29 cellular contexts compared by ENCODE assay signal in the genomic region with DNA sequence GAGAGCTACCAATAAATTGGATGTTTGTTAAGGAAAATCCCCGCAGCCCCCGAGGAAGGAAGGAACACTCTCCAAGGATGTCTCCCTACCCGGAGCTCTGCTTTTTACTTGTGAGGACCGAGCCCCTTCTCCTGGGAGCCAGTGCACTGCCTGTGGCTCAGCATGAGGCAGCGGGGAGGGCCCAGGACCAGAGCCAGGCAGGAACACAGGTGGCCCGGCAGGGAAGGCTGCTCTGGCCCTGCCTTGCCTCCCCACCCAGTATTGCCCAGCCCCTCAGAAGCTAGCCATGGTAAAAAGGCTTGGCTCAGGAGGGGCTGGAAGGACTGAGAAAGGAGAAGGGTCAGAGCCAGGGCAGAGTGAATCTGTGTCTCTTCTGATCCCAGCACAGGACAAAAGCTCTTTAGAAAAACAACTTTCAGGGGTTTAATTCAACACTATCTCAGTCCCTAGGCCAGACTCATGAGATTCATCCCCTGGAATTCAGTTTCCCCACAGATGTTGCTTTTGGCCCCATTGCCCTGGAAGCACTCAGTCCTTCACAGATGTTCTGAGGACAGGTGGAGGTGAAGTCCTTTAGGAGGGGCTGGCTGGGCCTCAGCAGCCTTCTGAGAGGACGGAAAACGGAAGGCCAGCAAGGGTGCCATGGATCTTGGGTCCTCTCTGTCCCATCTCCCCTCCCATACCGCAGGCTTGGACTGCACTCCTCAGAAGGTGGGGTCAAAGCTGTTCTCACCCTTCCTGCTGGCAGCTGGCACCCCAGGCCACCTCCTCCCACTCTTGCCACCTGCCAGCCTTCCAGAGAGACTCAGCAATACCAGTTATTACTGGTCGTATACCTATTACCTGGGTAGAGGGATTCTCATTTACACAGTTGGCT.
"Had no signal": no experiment of that assay in that cellular context is flagged by ENCODE, and none has a peak within 500 bp of the region (broad histone marks: within the 10 kb centered on the region; RNA-seq: fewer than 3 reads in every experiment).

No MANE protein-coding gene starts in this region.

- ATAC-seq: activated naive CD4-positive, alpha-beta T cell treated with anti-CD3 and anti-CD28 coated beads, Interleukin-2, amount 50 U/mL, for 72 hours; activated naive CD8-positive, alpha-beta T cell treated with anti-CD3 and anti-CD28 coated beads, Interleukin-2, amount 50 U/mL, for 24 hours; activated T-cell treated with anti-CD3 and anti-CD28 coated beads, Interleukin-2, amount 50 U/mL, for 4 hours; body of pancreas; K562; Right ventricle myocardium inferior; T-cell had no signal

- H3K9me3 ChIP-seq: ascending aorta, body of pancreas had no signal

- H3K27ac Mint-ChIP-seq: activated B cell treated with CpG ODN at 0.5 μM for 24 hours; activated CD4-positive, alpha-beta memory T cell treated with anti-CD3 and anti-CD28 coated beads for 36 hours; activated CD4-positive, alpha-beta T cell treated with anti-CD3 and anti-CD28 coated beads, Interleukin-2, amount 10 ng/mL, durations not matched to agents 7 days and 5 days; activated naive CD4-positive, alpha-beta T cell treated with anti-CD3 and anti-CD28 coated beads, Interleukin-2, amount 50 U/mL, for 72 hours; activated naive CD8-positive, alpha-beta T cell treated with anti-CD3 and anti-CD28 coated beads, Interleukin-2, amount 50 U/mL, for 24 hours; T-cell had no signal

- H3K27ac ChIP-seq: ascending aorta, body of pancreas, SK-N-MC had no signal

- H3K4me3 ChIP-seq: ascending aorta, body of pancreas, K562 had no signal

- H3K27me3 ChIP-seq: ascending aorta had no signal

- H3K4me3 Mint-ChIP-seq: activated B cell treated with CpG ODN at 0.5 μM for 24 hours; activated CD4-positive, alpha-beta memory T cell treated with anti-CD3 and anti-CD28 coated beads for 36 hours; activated CD4-positive, alpha-beta T cell treated with anti-CD3 and anti-CD28 coated beads, Interleukin-2, amount 10 ng/mL, durations not matched to agents 7 days and 5 days; activated naive CD8-positive, alpha-beta T cell treated with anti-CD3 and anti-CD28 coated beads, Interleukin-2, amount 50 U/mL, for 24 hours; activated T-cell treated with anti-CD3 and anti-CD28 coated beads, Interleukin-2, amount 50 U/mL, for 4 hours; T-cell had no signal

- H3K4me1 Mint-ChIP-seq: activated B cell treated with CpG ODN at 0.5 μM for 24 hours; activated CD4-positive, alpha-beta T cell treated with anti-CD3 and anti-CD28 coated beads, Interleukin-2, amount 10 ng/mL, durations not matched to agents 7 days and 5 days; activated naive CD8-positive, alpha-beta T cell treated with anti-CD3 and anti-CD28 coated beads, Interleukin-2, amount 50 U/mL, for 24 hours had no signal

- H3K36me3 ChIP-seq: ascending aorta had no signal

- H3K9me3 Mint-ChIP-seq: activated B cell treated with CpG ODN at 0.5 μM for 24 hours; activated CD4-positive, alpha-beta memory T cell treated with anti-CD3 and anti-CD28 coated beads for 36 hours; activated CD4-positive, alpha-beta T cell treated with anti-CD3 and anti-CD28 coated beads, Interleukin-2, amount 10 ng/mL, durations not matched to agents 7 days and 5 days; activated naive CD4-positive, alpha-beta T cell treated with anti-CD3 and anti-CD28 coated beads, Interleukin-2, amount 50 U/mL, for 72 hours; activated naive CD8-positive, alpha-beta T cell treated with anti-CD3 and anti-CD28 coated beads, Interleukin-2, amount 50 U/mL, for 24 hours; activated T-cell treated with anti-CD3 and anti-CD28 coated beads, Interleukin-2, amount 50 U/mL, for 4 hours had no signal

- DNase-seq: activated B cell treated with CpG ODN at 0.5 μM for 24 hours; activated CD4-positive, alpha-beta memory T cell treated with anti-CD3 and anti-CD28 coated beads for 36 hours; activated CD4-positive, alpha-beta T cell treated with anti-CD3 and anti-CD28 coated beads, Interleukin-2, amount 10 ng/mL, durations not matched to agents 7 days and 5 days; activated CD8-positive, alpha-beta memory T cell treated with anti-CD3 and anti-CD28 coated beads for 24 hours; activated effector memory CD4-positive, alpha-beta T cell treated with anti-CD3 and anti-CD28 coated beads, Interleukin-2, amount 50 U/mL, for 16 hours; activated naive CD4-positive, alpha-beta T cell treated with Interleukin-2 at 50 U/mL for 16 hours; activated naive CD8-positive, alpha-beta T cell treated with anti-CD3 and anti-CD28 coated beads, Interleukin-2, amount 50 U/mL, for 24 hours; activated T-cell treated with anti-CD3 and anti-CD28 coated beads, Interleukin-2, amount 50 U/mL, for 4 hours; amniotic stem cell; body of pancreas; Karpas-422; MM.1S; NCI-H1105 treated with DMSO at 0.1 percent for 48 hours; NCI-H1436 treated with DMSO at 0.1 percent for 48 hours; NCI-H187; NCI-H2081; NCI-H446; NCI-H524 treated with DMSO at 0.1 percent for 48 hours; NCI-H774; OCI-M1; RPMI8226; T-cell; T-helper 2 cell; T1000 had no signal

- H3K36me3 Mint-ChIP-seq: activated CD4-positive, alpha-beta memory T cell treated with anti-CD3 and anti-CD28 coated beads for 36 hours; T-cell had no signal
